In genomic region chr1:84163123-84164038, GRCh38 we compare ENCODE assay signal across 9 cellular contexts. TPM values are rescaled to one million over a fixed set of nuclear protein-coding genes. Genes with fewer than 3 reads are reported as not detected.
DNase-seq lines count a peak whose midpoint lies in the region; ATAC-seq and TF ChIP-seq lines count a peak whose summit lies in the region.
"Had no signal": no experiment of that assay in that cellular context is flagged by ENCODE, and none has a peak within 500 bp of the region (broad histone marks: within the 10 kb centered on the region; RNA-seq: fewer than 3 reads in every experiment).

No MANE protein-coding gene starts in this region.

- DNase-seq in activated CD4-positive, alpha-beta memory T cell treated with anti-CD3 and anti-CD28 coated beads for 36 hours: no peak
- no peak for DNase-seq in activated CD4-positive, alpha-beta memory T cell treated with anti-CD3 and anti-CD28 coated beads, Interleukin-2, amount 10 ng/mL, durations not matched to agents 7 days and 5 days
- no peak for DNase-seq in effector memory CD8-positive, alpha-beta T cell
- no peak for DNase-seq in sciatic nerve (ENCODE audit: low spot score)
- DNase-seq in SIG-M5 treated with dmso at 0.1 percent for 504 hours (lab: John Stamatoyannopoulos, UW; ENCODE audit: unreplicated experiment): no peak
- DNase-seq in NCI-H748 treated with DMSO at 0.1 percent for 48 hours (lab: John Stamatoyannopoulos, UW): no peak
- DNase-seq: Peyer's patch had no signal

- no peaks in the 10 kb centered on the region for H3F3A ChIP-seq in OCI-LY1 (ENCODE audit: insufficient read depth, low read length)

- H3K4me1 ChIP-seq in OCI-LY1 (ENCODE audit: insufficient read depth, low read length, severe bottlenecking): peaks cover 33% of the 10 kb centered on the region

- H3K36me3 Mint-ChIP-seq in activated CD4-positive, alpha-beta memory T cell treated with anti-CD3 and anti-CD28 coated beads for 36 hours: peaks cover 4% of the 10 kb centered on the region
- H3K36me3 Mint-ChIP-seq in activated CD4-positive, alpha-beta memory T cell treated with anti-CD3 and anti-CD28 coated beads, Interleukin-2, amount 10 ng/mL, durations not matched to agents 7 days and 5 days (ENCODE audit: low read depth): peaks cover 21% of the 10 kb centered on the region
- H3K36me3 Mint-ChIP-seq in effector memory CD8-positive, alpha-beta T cell (ENCODE audit: insufficient read depth): peaks cover 4% of the 10 kb centered on the region

- H3K27me3 ChIP-seq in OCI-LY1 (ENCODE audit: insufficient read depth, low read length): no peaks in the 10 kb centered on the region
- H3K27me3 ChIP-seq: Peyer's patch had no signal

- no peaks in the 10 kb centered on the region for H4K20me1 ChIP-seq in OCI-LY1 (ENCODE audit: insufficient read depth, low read length)

- ATAC-seq in effector memory CD8-positive, alpha-beta T cell (replicated peaks): peak; percentile 11
- ATAC-seq in sciatic nerve (peak; percentile 46), GM19452 (IDR thresholded peaks at IDR 0.05; ENCODE audit: unreplicated experiment) (no peak)

- peak overlapping the region; percentile 14 for H3K4me3 Mint-ChIP-seq in activated CD4-positive, alpha-beta memory T cell treated with anti-CD3 and anti-CD28 coated beads for 36 hours
- no peak overlapping the region for H3K4me3 Mint-ChIP-seq in activated CD4-positive, alpha-beta memory T cell treated with anti-CD3 and anti-CD28 coated beads, Interleukin-2, amount 10 ng/mL, durations not matched to agents 7 days and 5 days
- H3K4me3 Mint-ChIP-seq in effector memory CD8-positive, alpha-beta T cell: peak overlapping the region; percentile 65 to 72

- H3K4me1 Mint-ChIP-seq in activated CD4-positive, alpha-beta memory T cell treated with anti-CD3 and anti-CD28 coated beads for 36 hours (ENCODE audit: low read depth): peaks cover 65% of the 10 kb centered on the region
- peaks cover 37% of the 10 kb centered on the region for H3K4me1 Mint-ChIP-seq in activated CD4-positive, alpha-beta memory T cell treated with anti-CD3 and anti-CD28 coated beads, Interleukin-2, amount 10 ng/mL, durations not matched to agents 7 days and 5 days
- H3K4me1 Mint-ChIP-seq in effector memory CD8-positive, alpha-beta T cell (ENCODE audit: low read depth in 2 of 2): peaks cover 39 to 70% of the 10 kb centered on the region in 2 donors

- no peak for TF ChIP-seq CTCF in OCI-LY1 (IDR thresholded peaks at IDR 0.05; ENCODE audit: low read length)

- intact Hi-C loops in activated CD4-positive, alpha-beta memory T cell treated with anti-CD3 and anti-CD28 coated beads for 36 hours (cut with micrococcal nuclease): no loop called here
- intact Hi-C loops in sciatic nerve (cut with DNase I): no loop called here

- no peaks in the 10 kb centered on the region for H3K27me3 Mint-ChIP-seq in activated CD4-positive, alpha-beta memory T cell treated with anti-CD3 and anti-CD28 coated beads for 36 hours
- H3K27me3 Mint-ChIP-seq in activated CD4-positive, alpha-beta memory T cell treated with anti-CD3 and anti-CD28 coated beads, Interleukin-2, amount 10 ng/mL, durations not matched to agents 7 days and 5 days: no peaks in the 10 kb centered on the region
- no peaks in the 10 kb centered on the region for H3K27me3 Mint-ChIP-seq in effector memory CD8-positive, alpha-beta T cell

- no peaks in the 10 kb centered on the region for H3K9me2 ChIP-seq in OCI-LY1 (ENCODE audit: low read depth, low read length)

- H3K27ac ChIP-seq in OCI-LY1 (ENCODE audit: low read depth, low read length, poor library complexity, severe bottlenecking): peak overlapping the region; percentile 21
- H3K27ac ChIP-seq: Peyer's patch had no signal

- peak overlapping the region; percentile 45; the same call in 1 of the 2 replicates for H3K4me2 ChIP-seq in OCI-LY1 (ENCODE audit: low read length)

- no peak overlapping the region; the same call in 1 of the 2 replicates for H3K9ac ChIP-seq in OCI-LY1 (ENCODE audit: low read length)

- no peak overlapping the region for H2AFZ ChIP-seq in OCI-LY1 (ENCODE audit: low read length)

- peak overlapping the region; percentile 31 for H3K27ac Mint-ChIP-seq in activated CD4-positive, alpha-beta memory T cell treated with anti-CD3 and anti-CD28 coated beads for 36 hours
- no peak overlapping the region for H3K27ac Mint-ChIP-seq in activated CD4-positive, alpha-beta memory T cell treated with anti-CD3 and anti-CD28 coated beads, Interleukin-2, amount 10 ng/mL, durations not matched to agents 7 days and 5 days
- H3K27ac Mint-ChIP-seq in effector memory CD8-positive, alpha-beta T cell: peak overlapping the region; percentile 24 to 88

- CTCF ChIA-PET in activated CD4-positive, alpha-beta memory T cell treated with anti-CD3 and anti-CD28 coated beads for 36 hours (lab: Charles Lee): interaction anchor here (0.9 to 3.0 kb wide), 3 partner anchors 15 to 270 kb away, joined by 3 to 13 read pairs (median 6); no protein-coding TSS in a partner anchor
- CTCF ChIA-PET in activated CD4-positive, alpha-beta memory T cell treated with anti-CD3 and anti-CD28 coated beads, Interleukin-2, amount 10 ng/mL, durations not matched to agents 7 days and 5 days (lab: Charles Lee): interaction anchor here (1.3 kb wide), 1 partner anchor 18 kb away, joined by 3 read pairs; no protein-coding TSS in a partner anchor

- POLR2A ChIA-PET in activated CD4-positive, alpha-beta memory T cell treated with anti-CD3 and anti-CD28 coated beads for 36 hours (lab: Charles Lee): interaction anchor here (0.8 kb wide), 1 partner anchor 527 kb away, joined by 3 read pairs; the partner anchor contains the start of gene SSX2IP
- POLR2A ChIA-PET in activated CD4-positive, alpha-beta memory T cell treated with anti-CD3 and anti-CD28 coated beads, Interleukin-2, amount 10 ng/mL, durations not matched to agents 7 days and 5 days (lab: Charles Lee): interaction anchor here (1.0 to 4.7 kb wide), 3 partner anchors 15 to 410 kb away, joined by 5 to 32 read pairs (median 9); partner anchors contain the start of genes CTBS and PRKACB

- no peak overlapping the region for H3K4me3 ChIP-seq in OCI-LY1 (ENCODE audit: low read depth, low read length, poor library complexity, severe bottlenecking)

- H3K9me3 ChIP-seq in OCI-LY1 (ENCODE audit: low read length): no peaks in the 10 kb centered on the region
- H3K9me3 ChIP-seq: Peyer's patch had no signal

- H3K9me3 Mint-ChIP-seq in activated CD4-positive, alpha-beta memory T cell treated with anti-CD3 and anti-CD28 coated beads for 36 hours: no peaks in the 10 kb centered on the region
- peaks cover 3% of the 10 kb centered on the region for H3K9me3 Mint-ChIP-seq in activated CD4-positive, alpha-beta memory T cell treated with anti-CD3 and anti-CD28 coated beads, Interleukin-2, amount 10 ng/mL, durations not matched to agents 7 days and 5 days
- H3K9me3 Mint-ChIP-seq in effector memory CD8-positive, alpha-beta T cell: no peaks in the 10 kb centered on the region

- peaks cover 99% of the 10 kb centered on the region for H3K79me2 ChIP-seq in OCI-LY1 (ENCODE audit: insufficient read depth, low read length)

- peaks cover 32% of the 10 kb centered on the region for H3K36me3 ChIP-seq in OCI-LY1 (ENCODE audit: insufficient read depth, low read length)
- H3K36me3 ChIP-seq: Peyer's patch had no signal

RNA-seq across cellular contexts. Expression of gene PRKACB, which starts 19.3 kb away (rescaled TPM):
- total RNA-seq in activated CD4-positive, alpha-beta memory T cell treated with anti-CD3 and anti-CD28 coated beads for 36 hours: 10 to 100 TPM; 20.1 to 22.7 TPM
- total RNA-seq in activated CD4-positive, alpha-beta memory T cell treated with anti-CD3 and anti-CD28 coated beads, Interleukin-2, amount 10 ng/mL, durations not matched to agents 7 days and 5 days: 10 to 100 TPM; 74.7 to 77.4 TPM
- 28.0 TPM for total RNA-seq in sciatic nerve
